In genomic region chr4:15755321-15755750, GRCh38 we compare ENCODE assay signal across 9 cellular contexts. TPM values are rescaled to one million over a fixed set of nuclear protein-coding genes. Genes with fewer than 3 reads are reported as not detected.
A peak's percentile ranks its signal among the peaks of the same experiment; 100 is the strongest.
DNase-seq lines count a peak whose midpoint lies in the region; ATAC-seq, FAIRE-seq and TF ChIP-seq lines count a peak whose summit lies in the region.
"Had no signal": no experiment of that assay in that cellular context is flagged by ENCODE, and none has a peak within 500 bp of the region (broad histone marks: within the 10 kb centered on the region; RNA-seq: fewer than 3 reads in every experiment).

No MANE protein-coding gene starts in this region.

- H3K27me3 Mint-ChIP-seq in CD4-positive, alpha-beta T cell: no peaks in the 10 kb centered on the region
- H3K27me3 Mint-ChIP-seq in activated CD8-positive, alpha-beta T cell treated with anti-CD3 and anti-CD28 coated beads, Interleukin-2, amount 10 ng/mL, durations not matched to agents 7 days and 5 days (ENCODE audit: low read depth): no peaks in the 10 kb centered on the region

- intact Hi-C loops in CD4-positive, alpha-beta T cell (cut with DNase I, micrococcal nuclease): loop anchor here (5.0 to 10.0 kb wide), 3 partner anchors 49 to 101 kb away; partner anchors contain the start of genes FAM200B (in 1 of the 2) and FBXL5 (in 1 of the 2)

- peak overlapping the region; percentile 73 for H3K4me3 Mint-ChIP-seq in CD4-positive, alpha-beta T cell
- peak overlapping the region; percentile 74 for H3K4me3 Mint-ChIP-seq in activated CD8-positive, alpha-beta T cell treated with anti-CD3 and anti-CD28 coated beads, Interleukin-2, amount 10 ng/mL, durations not matched to agents 7 days and 5 days

- H3K9me3 ChIP-seq in CD4-positive, alpha-beta T cell (ENCODE audit: control insufficient read depth, low read length): no peaks in the 10 kb centered on the region

- H3K36me3 Mint-ChIP-seq in CD4-positive, alpha-beta T cell (ENCODE audit: low read depth): no peaks in the 10 kb centered on the region
- peaks cover 14% of the 10 kb centered on the region for H3K36me3 Mint-ChIP-seq in activated CD8-positive, alpha-beta T cell treated with anti-CD3 and anti-CD28 coated beads, Interleukin-2, amount 10 ng/mL, durations not matched to agents 7 days and 5 days (ENCODE audit: low read depth)

- peak overlapping the region; percentile 86 for H3K27ac Mint-ChIP-seq in CD4-positive, alpha-beta T cell
- peak overlapping the region; percentile 90 for H3K27ac Mint-ChIP-seq in activated CD8-positive, alpha-beta T cell treated with anti-CD3 and anti-CD28 coated beads, Interleukin-2, amount 10 ng/mL, durations not matched to agents 7 days and 5 days

- H3K27me3 ChIP-seq in CD4-positive, alpha-beta T cell (ENCODE audit: control insufficient read depth, insufficient read depth, low read length): no peaks in the 10 kb centered on the region

- H3K4me1 Mint-ChIP-seq in CD4-positive, alpha-beta T cell (ENCODE audit: low read depth): peaks cover 60% of the 10 kb centered on the region
- peaks cover 62% of the 10 kb centered on the region for H3K4me1 Mint-ChIP-seq in activated CD8-positive, alpha-beta T cell treated with anti-CD3 and anti-CD28 coated beads, Interleukin-2, amount 10 ng/mL, durations not matched to agents 7 days and 5 days (ENCODE audit: low read depth)

- no peak for ATAC-seq in CD4-positive, alpha-beta T cell (ENCODE audit: poor library complexity)
- ATAC-seq in HG03432 (IDR thresholded peaks at IDR 0.05; ENCODE audit: unreplicated experiment) (peak; percentile 29), GM21515 (IDR thresholded peaks at IDR 0.05; ENCODE audit: unreplicated experiment) (no peak)
- ATAC-seq in activated CD8-positive, alpha-beta T cell treated with anti-CD3 and anti-CD28 coated beads, Interleukin-2, amount 10 ng/mL, durations not matched to agents 7 days and 5 days: no peak

- no peak overlapping the region for H3K4me3 ChIP-seq in fibroblast of villous mesenchyme (ENCODE audit: low read depth, low read length)
- H3K4me3 ChIP-seq: PC-9 had no signal

- TF ChIP-seq CTCF in CD4-positive, alpha-beta T cell (IDR thresholded peaks at IDR 0.05): no peak
- TF ChIP-seq CTCF in fibroblast of villous mesenchyme (IDR thresholded peaks at IDR 0.05; ENCODE audit: insufficient read depth, low read depth, low read length): no peak
- TF ChIP-seq CTCF in D721Med (IDR thresholded peaks at IDR 0.05; ENCODE audit: insufficient read depth, missing control alignments): no peak

- FAIRE-seq in D721Med (lab: Jason Lieb, UNC): no peak

- no peaks in the 10 kb centered on the region for H3K9me3 Mint-ChIP-seq in CD4-positive, alpha-beta T cell
- peaks cover 4% of the 10 kb centered on the region for H3K9me3 Mint-ChIP-seq in activated CD8-positive, alpha-beta T cell treated with anti-CD3 and anti-CD28 coated beads, Interleukin-2, amount 10 ng/mL, durations not matched to agents 7 days and 5 days (ENCODE audit: insufficient read depth)

- CTCF ChIA-PET in CD4-positive, alpha-beta T cell (lab: Charles Lee): interaction anchor here (1.0 to 2.2 kb wide), 6 partner anchors 10 to 73 kb away, joined by 3 to 19 read pairs (median 6); no protein-coding TSS in a partner anchor
- CTCF ChIA-PET in activated CD8-positive, alpha-beta T cell treated with anti-CD3 and anti-CD28 coated beads, Interleukin-2, amount 10 ng/mL, durations not matched to agents 7 days and 5 days (lab: Charles Lee): interaction anchor here (0.9 to 6.3 kb wide), 19 partner anchors 8 to 444 kb away, joined by 3 to 82 read pairs (median 9); partner anchors contain the start of genes CD38 and FAM200B

- peak in 1 of 10 experiments; percentile 41 for DNase-seq in CD4-positive, alpha-beta T cell
- DNase-seq in activated CD8-positive, alpha-beta T cell treated with anti-CD3 and anti-CD28 coated beads, Interleukin-2, amount 10 ng/mL, durations not matched to agents 7 days and 5 days: peak; percentile 51
- peak; percentile 92 for DNase-seq in fibroblast of villous mesenchyme (ENCODE audit: low read depth)
- DNase-seq in D721Med (ENCODE audit: insufficient read length, low spot score): no peak
- no peak for DNase-seq in cerebellar nuclear complex (lab: John Stamatoyannopoulos, UW)
- no peak for DNase-seq in NCI-H1105 treated with DMSO at 0.1 percent for 48 hours (lab: John Stamatoyannopoulos, UW)

- no peak overlapping the region for H3K27ac ChIP-seq in CD4-positive, alpha-beta T cell (ENCODE audit: low read depth, low read length)
- H3K27ac ChIP-seq: PC-9 had no signal

- POLR2A ChIA-PET in CD4-positive, alpha-beta T cell (lab: Charles Lee): interaction anchor here (0.7 to 3.9 kb wide), 9 partner anchors 9 to 105 kb away, joined by 3 to 82 read pairs (median 9); partner anchors contain the start of gene FAM200B
- POLR2A ChIA-PET in activated CD8-positive, alpha-beta T cell treated with anti-CD3 and anti-CD28 coated beads, Interleukin-2, amount 10 ng/mL, durations not matched to agents 7 days and 5 days (lab: Charles Lee): interaction anchor here (0.8 to 3.3 kb wide), 9 partner anchors 12 to 481 kb away, joined by 3 to 83 read pairs (median 10); partner anchors contain the start of gene FAM200B

RNA-seq across cellular contexts. Expression of gene CD38, which starts 22.8 kb away (rescaled TPM):
- total RNA-seq in CD4-positive, alpha-beta T cell: 1 to 10 TPM; 9.6 to 9.9 TPM
- total RNA-seq in activated CD8-positive, alpha-beta T cell treated with anti-CD3 and anti-CD28 coated beads, Interleukin-2, amount 10 ng/mL, durations not matched to agents 7 days and 5 days: 10 to 100 TPM; 88.8 to 93.4 TPM
- under 0.01 TPM in 2 replicates for total RNA-seq in fibroblast of villous mesenchyme

RNA-seq across cellular contexts. Expression of gene BST1, which starts 52.5 kb away (rescaled TPM):
- total RNA-seq in CD4-positive, alpha-beta T cell: 1 to 10 TPM; 1.0 to 1.2 TPM
- total RNA-seq in activated CD8-positive, alpha-beta T cell treated with anti-CD3 and anti-CD28 coated beads, Interleukin-2, amount 10 ng/mL, durations not matched to agents 7 days and 5 days: under 1 TPM; 0.60 to 0.71 TPM
- 19.9 and 37.7 TPM in 2 replicates for total RNA-seq in fibroblast of villous mesenchyme

Comparison
In these comparisons a context has a peak if more than half of its experiments do, and no peak if none do; other contexts are left out.
1. DNase-seq: peak in activated CD8-positive, alpha-beta T cell treated with anti-CD3 and anti-CD28 coated beads, Interleukin-2, amount 10 ng/mL, durations not matched to agents 7 days and 5 days (single experiment) and fibroblast of villous mesenchyme (single experiment); none in D721Med (single experiment), cerebellar nuclear complex (0 of 2) and NCI-H1105 treated with DMSO at 0.1 percent for 48 hours (single experiment).
2. RNA of gene CD38, which starts 22.8 kb away (total RNA-seq): 88.8 to 93.4 TPM in activated CD8-positive, alpha-beta T cell treated with anti-CD3 and anti-CD28 coated beads, Interleukin-2, amount 10 ng/mL, durations not matched to agents 7 days and 5 days and 9.6 to 9.9 TPM in CD4-positive, alpha-beta T cell; under 0.01 TPM in fibroblast of villous mesenchyme; every median in the first group is over 10 times any median in the second.